In the genomic region with DNA sequence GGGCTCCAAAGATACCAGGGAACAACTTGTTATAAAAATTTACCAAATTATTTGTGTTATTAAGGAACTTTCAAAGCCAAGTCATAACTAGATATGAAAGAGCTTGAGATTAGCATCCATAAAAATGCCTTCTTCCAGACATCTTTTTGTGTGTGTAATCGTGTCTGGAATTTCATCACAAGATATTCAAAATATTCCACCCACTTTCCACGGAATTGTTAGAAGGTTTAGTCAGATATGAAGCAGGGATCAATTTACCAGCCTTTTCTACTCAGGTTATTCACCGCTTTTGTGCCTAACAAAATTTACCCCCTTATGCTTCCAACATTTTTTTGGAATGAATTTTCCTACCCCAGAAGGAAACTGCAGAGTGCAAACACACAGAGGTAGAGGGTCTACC, we compare ENCODE assay signal across 24 cellular contexts.
DNase-seq lines count a peak whose midpoint lies in the region; ATAC-seq and TF ChIP-seq lines count a peak whose summit lies in the region.
"Had no signal": no experiment of that assay in that cellular context is flagged by ENCODE, and none has a peak within 500 bp of the region (broad histone marks: within the 10 kb centered on the region; RNA-seq: fewer than 3 reads in every experiment).

No MANE protein-coding gene starts in this region.

- H3K4me1 ChIP-seq in mesendoderm (ENCODE audit: control insufficient read depth, low read depth, low read length) = peaks cover 6% of the 10 kb centered on the region
- H3K4me1 ChIP-seq in skeletal muscle satellite cell (ENCODE audit: control insufficient read depth, insufficient read depth, low read length) = peaks cover 11% of the 10 kb centered on the region
- no peaks in the 10 kb centered on the region for H3K4me1 ChIP-seq in A673 (ENCODE audit: insufficient read depth, low read length, poor library complexity, severe bottlenecking)

- H3K27me3 ChIP-seq in mesendoderm (ENCODE audit: insufficient read depth, low read length, poor library complexity) (no peaks in the 10 kb centered on the region), skeletal muscle satellite cell (ENCODE audit: control insufficient read depth, insufficient read depth, low read length) (no peaks in the 10 kb centered on the region), A673 (replicated peaks; ENCODE audit: insufficient read depth, low read depth, low read length, poor library complexity) (no peaks in the 10 kb centered on the region)

- POLR2A ChIA-PET in A673 (lab: Charles Lee; ENCODE audit: low non-redundant PET) = no interaction called here

- no peak overlapping the region for H3K9ac ChIP-seq in mesendoderm (ENCODE audit: low read length)
- no peak overlapping the region for H3K9ac ChIP-seq in skeletal muscle satellite cell (ENCODE audit: low read depth, low read length)

- peak overlapping the region; percentile 75 for H3K18ac ChIP-seq in mesendoderm (ENCODE audit: low read length)

- CTCF ChIA-PET in A673 (lab: Charles Lee) = no interaction called here

- no peak overlapping the region for H4K5ac ChIP-seq in mesendoderm (ENCODE audit: low read length)

- H2BK15ac ChIP-seq in mesendoderm (replicated peaks; ENCODE audit: low read depth) = no peak overlapping the region

- no peak overlapping the region for H2BK5ac ChIP-seq in mesendoderm (ENCODE audit: low read length)

- H3K79me1 ChIP-seq in mesendoderm (ENCODE audit: low read length) = no peaks in the 10 kb centered on the region

- H4K8ac ChIP-seq in mesendoderm (ENCODE audit: low read depth, low read length) = no peak overlapping the region

- H3K4me3 ChIP-seq in mesendoderm (ENCODE audit: low read length) (no peak overlapping the region), skeletal muscle satellite cell (ENCODE audit: low read length) (no peak overlapping the region), A673 (ENCODE audit: low read depth, low read length, poor library complexity, severe bottlenecking) (no peak overlapping the region)

- no TSS peak for BruUV-seq in A673 (replicated peaks; lab: Mats Ljungman, UMichigan)

- H3K9me3 ChIP-seq in skeletal muscle satellite cell (replicated peaks; ENCODE audit: low read length) (no peaks in the 10 kb centered on the region), A673 (ENCODE audit: low read depth, low read length, poor library complexity, severe bottlenecking) (no peaks in the 10 kb centered on the region)

- no peak overlapping the region for H2AK5ac ChIP-seq in mesendoderm (ENCODE audit: low read length)

- no peak overlapping the region for H3K27ac ChIP-seq in mesendoderm (ENCODE audit: low read depth, low read length)
- H3K27ac ChIP-seq in A673 (ENCODE audit: low read depth, low read length, poor library complexity, severe bottlenecking) = no peak overlapping the region
- H3K27ac ChIP-seq: RWPE1 had no signal

- DNase-seq in EL (peak; percentile 56), amniotic epithelial cell (ENCODE audit: low read depth) (peak; percentile 17), mesendoderm (no peak), A673 (ENCODE audit: low spot score) (no peak)
- no peak for DNase-seq in stimulated activated naive CD4-positive, alpha-beta T cell treated with Interleukin-2 at 50 U/mL for 16 hours (lab: John Stamatoyannopoulos, UW)
- DNase-seq: AML-193; C1 segment of cervical spinal cord; CD4-positive, alpha-beta memory T cell; COR-L47; DMS79 treated with DMSO at 0.1 percent for 48 hours; NCI-H1092 treated with DMSO at 0.1 percent for 48 hours; NCI-H1436; NCI-H187; NCI-H2081 treated with DMSO at 0.1 percent for 48 hours; NCI-H2171; NCI-H226; NCI-H510A; NCI-H69; SHP77 had no signal

- no peak overlapping the region for H3K56ac ChIP-seq in mesendoderm (ENCODE audit: low read length)

- TF ChIP-seq CTCF in A673 (conservative IDR thresholded peaks at IDR 0.05; ENCODE audit: low read depth, low read length) = no peak

- no peak overlapping the region for H2BK120ac ChIP-seq in mesendoderm (ENCODE audit: low read depth, low read length)

- intact Hi-C loops in A673 (cut with micrococcal nuclease; ENCODE audit: unreplicated experiment) = no loop called here

- H3K36me3 ChIP-seq in mesendoderm (ENCODE audit: control insufficient read depth, insufficient read depth, low read length) (no peaks in the 10 kb centered on the region), skeletal muscle satellite cell (ENCODE audit: insufficient read depth, low read length) (no peaks in the 10 kb centered on the region), A673 (ENCODE audit: insufficient read depth, low read length, poor library complexity, severe bottlenecking) (no peaks in the 10 kb centered on the region)

- H3K4ac ChIP-seq in mesendoderm (ENCODE audit: low read depth, low read length) = no peak overlapping the region

- WGBS in mesendoderm (ENCODE audit: extremely low coverage, insufficient coverage, low lambda C conversion rate) = no CpG with 5 or more reads among the region's 3 CpGs

- H3K4me2 ChIP-seq in mesendoderm (ENCODE audit: low read length) = no peak overlapping the region
- H3K4me2 ChIP-seq in skeletal muscle satellite cell (ENCODE audit: low read length) = peak overlapping the region; percentile 32

- ATAC-seq in GM19397 (IDR thresholded peaks at IDR 0.05; ENCODE audit: unreplicated experiment) = no peak
- ATAC-seq: HCT116, Panc1 had no signal

- no peak overlapping the region for H3K23ac ChIP-seq in mesendoderm (ENCODE audit: low read length)

- H3K79me2 ChIP-seq in mesendoderm (ENCODE audit: control insufficient read depth, insufficient read depth, low read length) = no peaks in the 10 kb centered on the region

Comparison
In these comparisons a context has a peak if more than half of its experiments do, and no peak if none do; other contexts are left out.
1. DNase-seq: peak in EL (single experiment) and amniotic epithelial cell (single experiment); none in mesendoderm (single experiment), stimulated activated naive CD4-positive, alpha-beta T cell treated with Interleukin-2 at 50 U/mL for 16 hours (single experiment) and A673 (single experiment).